Comparison of ENCODE assay signal across 1 cellular context in genomic region chr19:33063356-33064116, GRCh38.
TF ChIP-seq lines count a peak whose summit lies in the region.

No MANE protein-coding gene starts in this region.

TF ChIP-seq in HCT116, 20 proteins besides CTCF, POLR2A, EP300 and RAD21 (continued from another document):
- TF ChIP-seq ZBTB33 (IDR thresholded peaks at IDR 0.05; ENCODE audit: extremely low read depth, insufficient replicate concordance, low read length) (no peak), EGR1 (IDR thresholded peaks at IDR 0.05; ENCODE audit: low read depth) (no peak), EZH2 (IDR thresholded peaks at IDR 0.05) (no peak), SRF (IDR thresholded peaks at IDR 0.05; ENCODE audit: low read depth) (no peak), YY1 (IDR thresholded peaks at IDR 0.05; ENCODE audit: extremely low read depth, insufficient replicate concordance, low read depth, low read length) (no peak)
